8 cellular contexts compared by ENCODE assay signal in the genomic region with DNA sequence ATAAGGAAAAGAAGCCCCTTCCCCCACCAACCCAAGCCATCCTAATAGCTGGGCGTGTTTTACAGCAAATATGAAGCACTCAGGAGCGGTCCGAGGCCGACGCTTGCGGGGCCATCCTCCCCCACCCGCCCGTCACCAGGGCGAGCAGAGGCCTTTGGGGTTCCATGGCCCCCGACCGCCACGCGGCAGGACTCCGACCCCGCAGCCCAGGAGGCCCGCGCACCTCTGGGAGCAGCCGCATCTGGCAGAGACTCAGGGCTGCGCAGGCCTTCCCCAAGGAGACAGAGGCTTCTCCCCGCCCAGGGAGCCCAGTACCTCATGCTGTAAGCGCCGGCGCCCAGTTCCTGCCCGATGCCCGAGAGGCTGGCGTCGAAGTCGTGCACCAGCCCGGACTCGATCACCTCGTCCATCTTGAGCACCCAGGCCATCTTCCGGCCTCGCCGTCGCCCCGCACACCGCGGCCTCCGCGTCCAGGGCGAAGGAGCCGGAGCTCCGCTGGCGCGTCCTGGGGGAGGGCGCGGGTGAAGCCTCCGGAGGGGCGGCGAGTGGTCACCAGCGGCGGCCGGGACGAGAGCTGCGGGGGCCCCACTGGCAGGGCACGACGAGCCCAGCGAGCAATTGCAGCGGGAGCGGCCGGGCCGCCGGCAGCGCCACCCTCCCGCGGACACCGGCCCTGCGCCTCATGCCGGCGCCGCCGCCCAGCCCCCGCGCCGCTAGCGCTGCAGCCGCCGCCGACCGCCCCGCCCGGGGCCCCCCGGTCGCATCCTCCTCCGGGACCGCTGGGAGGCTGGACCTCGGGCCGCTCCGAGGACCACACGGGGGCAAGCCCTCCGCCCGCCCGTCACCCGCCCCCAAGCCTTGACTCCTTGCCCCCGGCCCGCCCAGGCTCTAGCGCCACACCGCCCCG. TPM values are rescaled to one million over a fixed set of nuclear protein-coding genes. Genes with fewer than 3 reads are reported as not detected.
DNase-seq lines count a peak whose midpoint lies in the region; ATAC-seq and TF ChIP-seq lines count a peak whose summit lies in the region.

No MANE protein-coding gene starts in this region.

- POLR2A ChIA-PET in WTC11 (lab: Charles Lee): interaction anchor here (0.5 to 1.3 kb wide), 4 partner anchors 48 to 359 kb away, joined by 3 to 6 read pairs (median 4); a partner anchor contains a TSS

- DNase-seq in EH (ENCODE audit: low read depth) (peak; percentile 47), HL-60 (ENCODE audit: low read depth in 1 of 2, low spot score in 1 of 2) (peak in 1 of 2 experiments; percentile 52), WTC11 (ENCODE audit: low spot score) (no peak), kidney glomerular epithelial cell (lab: John Stamatoyannopoulos, UW) (peak; percentile 32), NCI-H1694 treated with DMSO at 0.1 percent for 48 hours (lab: John Stamatoyannopoulos, UW) (no peak)
- DNase-seq in central memory CD4-positive, alpha-beta T cell: peak; percentile 28
- DNase-seq in stimulated activated CD4-positive, alpha-beta T cell treated with anti-CD3 and anti-CD28 coated beads, Interleukin-15, amount 100 ng/mL, for 24 hours: peak; percentile 59

- TF ChIP-seq CTCF in HL-60 (IDR thresholded peaks at IDR 0.05; ENCODE audit: insufficient read depth, low read length) (no peak), WTC11 (IDR thresholded peaks at IDR 0.05) (no peak)

- peak overlapping the region; percentile 88 for H3K4me3 ChIP-seq in HL-60 (replicated peaks; ENCODE audit: insufficient read depth, low read length)

- H3K4me1 Mint-ChIP-seq in WTC11: peaks cover 45% of the 10 kb centered on the region

- no peaks in the 10 kb centered on the region for H3K27me3 ChIP-seq in HL-60 (ENCODE audit: insufficient read depth, poor library complexity, severe bottlenecking)

- peak overlapping the region; percentile 79 for H3K27ac ChIP-seq in HL-60 (replicated peaks)

- H3K36me3 Mint-ChIP-seq in WTC11: no peaks in the 10 kb centered on the region

- H3K4me3 Mint-ChIP-seq in WTC11: peak overlapping the region; percentile 98

- CTCF ChIA-PET in WTC11 (lab: Charles Lee): interaction anchor here (0.6 to 1.9 kb wide), 5 partner anchors 22 to 526 kb away, joined by 3 to 10 read pairs (median 7); no protein-coding TSS in a partner anchor

- peak overlapping the region; percentile 82; the same call in 1 of the 2 replicates for H3K27ac Mint-ChIP-seq in WTC11

- ATAC-seq in GM19468 (IDR thresholded peaks at IDR 0.05; ENCODE audit: extremely low read depth, unreplicated experiment): peak; percentile 0
- ATAC-seq in WTC11: peak; percentile 1

- H3K27me3 Mint-ChIP-seq in WTC11 (ENCODE audit: low read depth): no peaks in the 10 kb centered on the region; the same call in 1 of the 2 replicates

- H3K9me3 Mint-ChIP-seq in WTC11: no peaks in the 10 kb centered on the region

TF ChIP-seq in WTC11, 78 proteins besides CTCF, POLR2A, EP300 and RAD21 (continues in another document):
- TF ChIP-seq, protein P1, sequence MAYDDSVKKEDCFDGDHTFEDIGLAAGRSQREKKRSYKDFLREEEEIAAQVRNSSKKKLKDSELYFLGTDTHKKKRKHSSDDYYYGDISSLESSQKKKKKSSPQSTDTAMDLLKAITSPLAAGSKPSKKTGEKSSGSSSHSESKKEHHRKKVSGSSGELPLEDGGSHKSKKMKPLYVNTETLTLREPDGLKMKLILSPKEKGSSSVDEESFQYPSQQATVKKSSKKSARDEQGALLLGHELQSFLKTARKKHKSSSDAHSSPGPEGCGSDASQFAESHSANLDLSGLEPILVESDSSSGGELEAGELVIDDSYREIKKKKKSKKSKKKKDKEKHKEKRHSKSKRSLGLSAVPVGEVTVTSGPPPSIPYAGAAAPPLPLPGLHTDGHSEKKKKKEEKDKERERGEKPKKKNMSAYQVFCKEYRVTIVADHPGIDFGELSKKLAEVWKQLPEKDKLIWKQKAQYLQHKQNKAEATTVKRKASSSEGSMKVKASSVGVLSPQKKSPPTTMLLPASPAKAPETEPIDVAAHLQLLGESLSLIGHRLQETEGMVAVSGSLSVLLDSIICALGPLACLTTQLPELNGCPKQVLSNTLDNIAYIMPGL (CRISPR knock-in tag; IDR thresholded peaks at IDR 0.05): peak; percentile 75
- 0 out of 2 replicates have a peak, but pooled peaks have one; percentile 40 for TF ChIP-seq EMX1 (CRISPR knock-in tag; IDR thresholded peaks at IDR 0.05)
- TF ChIP-seq ZNF263 (CRISPR knock-in tag; IDR thresholded peaks at IDR 0.05; ENCODE audit: low read depth): no peak
- 0 out of 2 replicates have a peak, but pooled peaks have one; percentile 31 for TF ChIP-seq ELF4 (CRISPR knock-in tag; IDR thresholded peaks at IDR 0.05; ENCODE audit: low read depth)
- no peak; the same call in 1 of the 2 replicates for TF ChIP-seq KAT7 (CRISPR knock-in tag; IDR thresholded peaks at IDR 0.05; ENCODE audit: borderline replicate concordance)
- TF ChIP-seq ZNF423 (CRISPR knock-in tag; IDR thresholded peaks at IDR 0.05): peak; percentile 88
- TF ChIP-seq, protein P2, sequence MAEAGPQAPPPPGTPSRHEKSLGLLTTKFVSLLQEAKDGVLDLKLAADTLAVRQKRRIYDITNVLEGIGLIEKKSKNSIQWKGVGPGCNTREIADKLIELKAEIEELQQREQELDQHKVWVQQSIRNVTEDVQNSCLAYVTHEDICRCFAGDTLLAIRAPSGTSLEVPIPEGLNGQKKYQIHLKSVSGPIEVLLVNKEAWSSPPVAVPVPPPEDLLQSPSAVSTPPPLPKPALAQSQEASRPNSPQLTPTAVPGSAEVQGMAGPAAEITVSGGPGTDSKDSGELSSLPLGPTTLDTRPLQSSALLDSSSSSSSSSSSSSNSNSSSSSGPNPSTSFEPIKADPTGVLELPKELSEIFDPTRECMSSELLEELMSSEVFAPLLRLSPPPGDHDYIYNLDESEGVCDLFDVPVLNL (CRISPR knock-in tag; IDR thresholded peaks at IDR 0.05; ENCODE audit: borderline replicate concordance, low read depth): peak; percentile 68; the same call in 1 of the 2 replicates
- TF ChIP-seq, protein P3, sequence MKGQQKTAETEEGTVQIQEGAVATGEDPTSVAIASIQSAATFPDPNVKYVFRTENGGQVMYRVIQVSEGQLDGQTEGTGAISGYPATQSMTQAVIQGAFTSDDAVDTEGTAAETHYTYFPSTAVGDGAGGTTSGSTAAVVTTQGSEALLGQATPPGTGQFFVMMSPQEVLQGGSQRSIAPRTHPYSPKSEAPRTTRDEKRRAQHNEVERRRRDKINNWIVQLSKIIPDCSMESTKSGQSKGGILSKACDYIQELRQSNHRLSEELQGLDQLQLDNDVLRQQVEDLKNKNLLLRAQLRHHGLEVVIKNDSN (CRISPR knock-in tag; IDR thresholded peaks at IDR 0.05): 0 out of 2 replicates have a peak, but pooled peaks have one; percentile 5
- no peak for TF ChIP-seq MXD4 (CRISPR knock-in tag; IDR thresholded peaks at IDR 0.05; ENCODE audit: borderline replicate concordance)
- TF ChIP-seq FOXK1 (CRISPR knock-in tag; IDR thresholded peaks at IDR 0.05): peak; percentile 8; the same call in 1 of the 2 replicates
- TF ChIP-seq, protein P4, sequence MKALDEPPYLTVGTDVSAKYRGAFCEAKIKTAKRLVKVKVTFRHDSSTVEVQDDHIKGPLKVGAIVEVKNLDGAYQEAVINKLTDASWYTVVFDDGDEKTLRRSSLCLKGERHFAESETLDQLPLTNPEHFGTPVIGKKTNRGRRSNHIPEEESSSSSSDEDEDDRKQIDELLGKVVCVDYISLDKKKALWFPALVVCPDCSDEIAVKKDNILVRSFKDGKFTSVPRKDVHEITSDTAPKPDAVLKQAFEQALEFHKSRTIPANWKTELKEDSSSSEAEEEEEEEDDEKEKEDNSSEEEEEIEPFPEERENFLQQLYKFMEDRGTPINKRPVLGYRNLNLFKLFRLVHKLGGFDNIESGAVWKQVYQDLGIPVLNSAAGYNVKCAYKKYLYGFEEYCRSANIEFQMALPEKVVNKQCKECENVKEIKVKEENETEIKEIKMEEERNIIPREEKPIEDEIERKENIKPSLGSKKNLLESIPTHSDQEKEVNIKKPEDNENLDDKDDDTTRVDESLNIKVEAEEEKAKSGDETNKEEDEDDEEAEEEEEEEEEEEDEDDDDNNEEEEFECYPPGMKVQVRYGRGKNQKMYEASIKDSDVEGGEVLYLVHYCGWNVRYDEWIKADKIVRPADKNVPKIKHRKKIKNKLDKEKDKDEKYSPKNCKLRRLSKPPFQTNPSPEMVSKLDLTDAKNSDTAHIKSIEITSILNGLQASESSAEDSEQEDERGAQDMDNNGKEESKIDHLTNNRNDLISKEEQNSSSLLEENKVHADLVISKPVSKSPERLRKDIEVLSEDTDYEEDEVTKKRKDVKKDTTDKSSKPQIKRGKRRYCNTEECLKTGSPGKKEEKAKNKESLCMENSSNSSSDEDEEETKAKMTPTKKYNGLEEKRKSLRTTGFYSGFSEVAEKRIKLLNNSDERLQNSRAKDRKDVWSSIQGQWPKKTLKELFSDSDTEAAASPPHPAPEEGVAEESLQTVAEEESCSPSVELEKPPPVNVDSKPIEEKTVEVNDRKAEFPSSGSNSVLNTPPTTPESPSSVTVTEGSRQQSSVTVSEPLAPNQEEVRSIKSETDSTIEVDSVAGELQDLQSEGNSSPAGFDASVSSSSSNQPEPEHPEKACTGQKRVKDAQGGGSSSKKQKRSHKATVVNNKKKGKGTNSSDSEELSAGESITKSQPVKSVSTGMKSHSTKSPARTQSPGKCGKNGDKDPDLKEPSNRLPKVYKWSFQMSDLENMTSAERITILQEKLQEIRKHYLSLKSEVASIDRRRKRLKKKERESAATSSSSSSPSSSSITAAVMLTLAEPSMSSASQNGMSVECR (CRISPR knock-in tag; IDR thresholded peaks at IDR 0.05; ENCODE audit: borderline replicate concordance): peak; percentile 62; the same call in 1 of the 2 replicates
- TF ChIP-seq, protein P5, sequence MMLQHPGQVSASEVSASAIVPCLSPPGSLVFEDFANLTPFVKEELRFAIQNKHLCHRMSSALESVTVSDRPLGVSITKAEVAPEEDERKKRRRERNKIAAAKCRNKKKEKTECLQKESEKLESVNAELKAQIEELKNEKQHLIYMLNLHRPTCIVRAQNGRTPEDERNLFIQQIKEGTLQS (CRISPR knock-in tag; conservative IDR thresholded peaks at IDR 0.05): no peak
- TF ChIP-seq NR1H2 (CRISPR knock-in tag; IDR thresholded peaks at IDR 0.05): no peak
- TF ChIP-seq, protein P6, sequence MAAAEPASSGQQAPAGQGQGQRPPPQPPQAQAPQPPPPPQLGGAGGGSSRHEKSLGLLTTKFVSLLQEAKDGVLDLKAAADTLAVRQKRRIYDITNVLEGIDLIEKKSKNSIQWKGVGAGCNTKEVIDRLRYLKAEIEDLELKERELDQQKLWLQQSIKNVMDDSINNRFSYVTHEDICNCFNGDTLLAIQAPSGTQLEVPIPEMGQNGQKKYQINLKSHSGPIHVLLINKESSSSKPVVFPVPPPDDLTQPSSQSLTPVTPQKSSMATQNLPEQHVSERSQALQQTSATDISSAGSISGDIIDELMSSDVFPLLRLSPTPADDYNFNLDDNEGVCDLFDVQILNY (CRISPR knock-in tag; IDR thresholded peaks at IDR 0.05): peak; percentile 72; the same call in 1 of the 2 replicates
- TF ChIP-seq TCF7 (CRISPR knock-in tag; IDR thresholded peaks at IDR 0.05; ENCODE audit: low read depth): peak; percentile 72; the same call in 1 of the 2 replicates

RNA-seq across cellular contexts. Expression of a gene that starts 0.5 kb away (rescaled TPM):
- total RNA-seq in WTC11 (2021): 68.5 to 72.6 TPM (median 69.6 TPM) in 3 replicates

Comparison
In these comparisons a context has a peak if more than half of its experiments do, and no peak if none do; other contexts are left out.
1. DNase-seq: peak in EH (single experiment), central memory CD4-positive, alpha-beta T cell (single experiment), kidney glomerular epithelial cell (single experiment) and stimulated activated CD4-positive, alpha-beta T cell treated with anti-CD3 and anti-CD28 coated beads, Interleukin-15, amount 100 ng/mL, for 24 hours (single experiment); none in WTC11 (single experiment) and NCI-H1694 treated with DMSO at 0.1 percent for 48 hours (single experiment).